16 cellular contexts compared by ENCODE assay signal in genomic region chr18:27600245-27600644, GRCh38.
"Had no signal": no experiment of that assay in that cellular context is flagged by ENCODE, and none has a peak within 500 bp of the region (broad histone marks: within the 10 kb centered on the region; RNA-seq: fewer than 3 reads in every experiment).

No MANE protein-coding gene starts in this region.

- H3K9me3 ChIP-seq: neutrophil had no signal

- H3K27ac ChIP-seq: dorsolateral prefrontal cortex, heart right ventricle, neutrophil had no signal

- H3K4me3 Mint-ChIP-seq: naive thymus-derived CD4-positive, alpha-beta T cell; nephron progenitor cell had no signal

- H3K27ac Mint-ChIP-seq: naive thymus-derived CD4-positive, alpha-beta T cell; nephron progenitor cell had no signal

- ATAC-seq: heart right ventricle; left lobe of liver; naive thymus-derived CD4-positive, alpha-beta T cell; right cardiac atrium had no signal

- H3K4me3 ChIP-seq: dorsolateral prefrontal cortex, heart right ventricle had no signal

- H3K36me3 Mint-ChIP-seq: naive thymus-derived CD4-positive, alpha-beta T cell had no signal

- H3K36me3 ChIP-seq: heart right ventricle, neutrophil had no signal

- H3K27me3 Mint-ChIP-seq: naive thymus-derived CD4-positive, alpha-beta T cell had no signal

- H3K9me3 Mint-ChIP-seq: nephron progenitor cell had no signal

- H3K27me3 ChIP-seq: dorsolateral prefrontal cortex, heart right ventricle, neutrophil had no signal

- H3K4me1 Mint-ChIP-seq: naive thymus-derived CD4-positive, alpha-beta T cell had no signal

- DNase-seq: cortex of kidney; dorsolateral prefrontal cortex; effector CD8-positive, alpha-beta T cell; foreskin melanocyte; heart right ventricle; hypothalamus; mammary epithelial cell; naive thymus-derived CD4-positive, alpha-beta T cell; nephron progenitor cell; right cardiac atrium; small intestine; stimulated activated CD4-positive, alpha-beta T cell treated with anti-CD3 and anti-CD28 coated beads, Interleukin-12 subunit alpha, Interleukin-12 subunit beta, amount 100 ng/mL, for 4 hours; stimulated activated naive CD4-positive, alpha-beta T cell treated with Interleukin-2 at 50 U/mL for 16 hours; trophoblast cell had no signal
